In genomic region chr19:6021878-6022569, GRCh38 we compare ENCODE assay signal across 8 cellular contexts. TPM values are rescaled to one million over a fixed set of nuclear protein-coding genes. Genes with fewer than 3 reads are reported as not detected.
DNase-seq lines count a peak whose midpoint lies in the region; ATAC-seq and TF ChIP-seq lines count a peak whose summit lies in the region.

No MANE protein-coding gene starts in this region.

- ATAC-seq in naive thymus-derived CD8-positive, alpha-beta T cell: peak; percentile 98 to 99
- ATAC-seq in GM21717 (IDR thresholded peaks at IDR 0.05; ENCODE audit: unreplicated experiment): no peak

- no peaks in the 10 kb centered on the region for H3K9me3 Mint-ChIP-seq in naive thymus-derived CD8-positive, alpha-beta T cell

- TF ChIP-seq CTCF in BJ (IDR thresholded peaks at IDR 0.05; ENCODE audit: insufficient read depth, low read depth, low read length): peak; percentile 75
- peak; percentile 69 to 73 (median 70) for TF ChIP-seq CTCF in esophagus muscularis mucosa (IDR thresholded peaks at IDR 0.05)

- peaks cover 0 to 10% (median 0%) of the 10 kb centered on the region in 3 donors for H3K36me3 Mint-ChIP-seq in naive thymus-derived CD8-positive, alpha-beta T cell

- H3K27me3 ChIP-seq in BJ (ENCODE audit: control insufficient read depth, insufficient read depth, low read length) (no peaks in the 10 kb centered on the region), esophagus muscularis mucosa (no peaks in the 10 kb centered on the region)

- intact Hi-C loops in esophagus muscularis mucosa (cut with DNase I): loop anchor here (2.0 to 10.0 kb wide), 2 partner anchors 35 to 217 kb away; partner anchors contain the start of gene NRTN

- POLR2A ChIA-PET in BJ (lab: Charles Lee): no interaction called here
- POLR2A ChIA-PET in naive thymus-derived CD8-positive, alpha-beta T cell (lab: Charles Lee): interaction anchor here (1.5 to 1.9 kb wide), 5 partner anchors 47 to 218 kb away, joined by 4 to 10 read pairs (median 9); partner anchors contain the start of genes NDUFA11 and NRTN

- peaks cover 1% of the 10 kb centered on the region; the same call in 1 of the 2 replicates for H3K36me3 ChIP-seq in BJ (ENCODE audit: control insufficient read depth, insufficient read depth, low read length)
- peaks cover 15 to 54% (median 40%) of the 10 kb centered on the region in 4 donors for H3K36me3 ChIP-seq in esophagus muscularis mucosa

- CTCF ChIA-PET in BJ (lab: Yijun Ruan, JAX): interaction anchor here (0.7 to 2.7 kb wide), 27 partner anchors 9 to 245 kb away, joined by 3 to 33 read pairs (median 6); no protein-coding TSS in a partner anchor

- TF ChIP-seq EP300 in esophagus muscularis mucosa (IDR thresholded peaks at IDR 0.05): no peak

- H3K9me3 ChIP-seq in esophagus muscularis mucosa: no peaks in the 10 kb centered on the region

- H3K27ac ChIP-seq in esophagus muscularis mucosa (replicated peaks in 1 of 4): peak overlapping the region; percentile 58 to 72 (median 68)

- H3K27me3 Mint-ChIP-seq in naive thymus-derived CD8-positive, alpha-beta T cell: peaks cover 0 to 4% (median 0%) of the 10 kb centered on the region in 5 donors

- H3K4me3 ChIP-seq in BJ (ENCODE audit: low read depth, low read length) (no peak overlapping the region), esophagus muscularis mucosa (no peak overlapping the region)

- H3K4me1 ChIP-seq in esophagus muscularis mucosa: peaks cover 4 to 31% (median 21%) of the 10 kb centered on the region in 4 donors

- 69% methylated on average over 22 of the region's 29 CpGs for WGBS in esophagus muscularis mucosa

- H3K4me3 Mint-ChIP-seq in naive thymus-derived CD8-positive, alpha-beta T cell: no peak overlapping the region

- peaks cover 5 to 25% (median 8%) of the 10 kb centered on the region in 4 donors for H3K4me1 Mint-ChIP-seq in naive thymus-derived CD8-positive, alpha-beta T cell

- no peak for TF ChIP-seq POLR2A in esophagus muscularis mucosa (IDR thresholded peaks at IDR 0.05; ENCODE audit: low read depth)

- DNase-seq in BJ (ENCODE audit: low read depth) (no peak), HK-2 (ENCODE audit: unreplicated experiment) (peak; percentile 63), NOMO-1 treated with dmso at 0.1 percent for 144 hours (lab: John Stamatoyannopoulos, UW; ENCODE audit: unreplicated experiment) (peak; percentile 38), esophagus muscularis mucosa (ENCODE audit: extremely low spot score) (peak; percentile 94)
- DNase-seq in activated CD8-positive, alpha-beta memory T cell treated with anti-CD3 and anti-CD28 coated beads, Interleukin-2, amount 50 U/mL, for 48 hours: peak; percentile 88
- peak; percentile 66 to 91 (median 76) for DNase-seq in naive thymus-derived CD8-positive, alpha-beta T cell
- peak; percentile 50 to 59 for DNase-seq in stimulated activated CD8-positive, alpha-beta memory T cell treated with anti-CD3 and anti-CD28 coated beads, Interleukin-7, amount 100 ng/mL, for 4 hours (ENCODE audit: low read depth in 2 of 2)

- peak overlapping the region in 1 of 10 donors; percentile 55 for H3K27ac Mint-ChIP-seq in naive thymus-derived CD8-positive, alpha-beta T cell

RNA-seq across cellular contexts. Expression of gene RANBP3, which starts 44.1 kb away (rescaled TPM):
- polyA plus RNA-seq in BJ (2011; rRNA removed): 54.2 and 68.6 TPM in 2 replicates
- polyA minus RNA-seq in BJ (2011; rRNA and poly(A)+ RNA removed): 58.5 and 63.4 TPM in 2 replicates
- 100 to 1,000 TPM in 2 of 4 donors, 10 to 100 TPM in 2; 92.2 to 127 (median 102) TPM for total RNA-seq in esophagus muscularis mucosa
- total RNA-seq in naive thymus-derived CD8-positive, alpha-beta T cell: 100 to 1,000 TPM; 128 to 145 TPM
- 10 to 100 TPM in 1 of 3 donors, 1 to 10 TPM in 2; 7.7 to 13.0 (median 9.1) TPM for polyA plus RNA-seq in naive thymus-derived CD8-positive, alpha-beta T cell
